In genomic region chr18:42011053-42011452, GRCh38 we compare ENCODE assay signal across 12 cellular contexts. TPM values are rescaled to one million over a fixed set of nuclear protein-coding genes. Genes with fewer than 3 reads are reported as not detected.
DNase-seq lines count a peak whose midpoint lies in the region; ATAC-seq, FAIRE-seq and TF ChIP-seq lines count a peak whose summit lies in the region.
"Had no signal": no experiment of that assay in that cellular context is flagged by ENCODE, and none has a peak within 500 bp of the region (broad histone marks: within the 10 kb centered on the region; RNA-seq: fewer than 3 reads in every experiment).

No MANE protein-coding gene starts in this region.

- TF ChIP-seq CTCF in GM12878 (IDR thresholded peaks at IDR 0.05 in 2 of 3, conservative IDR thresholded peaks at IDR 0.05 in 1 of 3; ENCODE audit: control insufficient read depth in 2 of 3, extremely low read depth in 1 of 3, insufficient read depth in 1 of 3, low read depth in 3 of 3, low read length in 3 of 3) (no peak), ascending aorta (IDR thresholded peaks at IDR 0.05) (no peak)

- no peak for TF ChIP-seq POLR2A in GM12878 (IDR thresholded peaks at IDR 0.05; ENCODE audit: low read depth, low read length)

- WGBS in GM12878 (ENCODE audit: insufficient coverage, insufficient replicate concordance, low lambda C conversion rate, missing lambda C conversion rate), result 52% methylated on average over 4 of the region's 4 CpGs

- intact Hi-C loops in activated naive CD4-positive, alpha-beta T cell treated with anti-CD3 and anti-CD28 coated beads for 36 hours (cut with micrococcal nuclease), result loop anchor here (2.0 kb wide), 1 partner anchor 36 kb away; no protein-coding TSS in a partner anchor
- intact Hi-C loops in GM12878 (cut with micrococcal nuclease; ENCODE audit: unreplicated experiment) (loop anchor here (1.0 kb wide), 1 partner anchor 14 kb away; no protein-coding TSS in a partner anchor), ascending aorta (cut with DNase I) (no loop called here)

- peak overlapping the region; percentile 57 for H3K4me2 ChIP-seq in GM12878 (ENCODE audit: control insufficient read depth, insufficient read depth)

- in situ Hi-C loops in GM12878 (cut with MboI), result no loop called here

- H3K9me3 ChIP-seq in GM12878 (replicated peaks; ENCODE audit: control insufficient read depth, insufficient read depth, low read length) (no peaks in the 10 kb centered on the region), ascending aorta (no peaks in the 10 kb centered on the region)

- no peaks in the 10 kb centered on the region for H4K20me1 ChIP-seq in GM12878 (ENCODE audit: control insufficient read depth, insufficient read depth)

- H3K36me3 ChIP-seq in GM12878 (ENCODE audit: control insufficient read depth in 2 of 2, insufficient read depth in 2 of 2, low read length in 1 of 2) (peaks cover 1 to 15% of the 10 kb centered on the region in 2 experiments; a peak in 2 of 4 replicates), ascending aorta (peaks cover 13 to 41% of the 10 kb centered on the region in 2 donors)

- peak overlapping the region; percentile 69 for H3K27ac ChIP-seq in GM12878 (ENCODE audit: control insufficient read depth, insufficient read depth)
- no peak overlapping the region for H3K27ac ChIP-seq in ascending aorta
- H3K27ac ChIP-seq: WERI-Rb-1 had no signal

- H3K4me1 ChIP-seq in GM12878 (ENCODE audit: control insufficient read depth, insufficient read depth, low read length) (peaks cover 17% of the 10 kb centered on the region), ascending aorta (no peaks in the 10 kb centered on the region)

- H3K27ac Mint-ChIP-seq in activated naive CD4-positive, alpha-beta T cell treated with anti-CD3 and anti-CD28 coated beads for 36 hours, result peak overlapping the region; percentile 41

- no peak overlapping the region for H2AFZ ChIP-seq in GM12878 (ENCODE audit: control insufficient read depth, low read depth, low read length)

- peaks cover 28% of the 10 kb centered on the region for H3K36me3 Mint-ChIP-seq in activated naive CD4-positive, alpha-beta T cell treated with anti-CD3 and anti-CD28 coated beads for 36 hours (ENCODE audit: low read depth)

- H3K79me2 ChIP-seq in GM12878 (ENCODE audit: control insufficient read depth, insufficient read depth, low read length), result no peaks in the 10 kb centered on the region

- FAIRE-seq in GM12878 (lab: Jason Lieb, UNC), result peak; percentile 88

- H3K4me3 ChIP-seq in GM12878 (no peak overlapping the region), ascending aorta (no peak overlapping the region)

- POLR2A ChIA-PET in GM12878 (lab: Charles Lee), result interaction anchor here (0.6 kb wide), 1 partner anchor 73 kb away, joined by 3 read pairs; no protein-coding TSS in a partner anchor

- H3K9ac ChIP-seq in GM12878 (ENCODE audit: control insufficient read depth, insufficient read depth, low read length), result no peak overlapping the region

- no peaks in the 10 kb centered on the region for H3K9me3 Mint-ChIP-seq in activated naive CD4-positive, alpha-beta T cell treated with anti-CD3 and anti-CD28 coated beads for 36 hours

- SMC1A ChIA-PET in GM12878 (lab: Charles Lee; ENCODE audit: uncharacterized antibody, unreplicated experiment), result interaction anchor here (0.7 to 2.2 kb wide), 4 partner anchors 10 to 17 kb away, joined by 3 to 9 read pairs (median 7); no protein-coding TSS in a partner anchor

- peaks cover 15% of the 10 kb centered on the region for H3K4me1 Mint-ChIP-seq in activated naive CD4-positive, alpha-beta T cell treated with anti-CD3 and anti-CD28 coated beads for 36 hours (ENCODE audit: low read depth)

- 0 out of 4 replicates have a peak, but pooled peaks of 1 of the 2 experiments have one; percentile 10 for TF ChIP-seq EP300 in GM12878 (IDR thresholded peaks at IDR 0.05; ENCODE audit: borderline replicate concordance in 1 of 2, control insufficient read depth in 1 of 2, low read depth in 2 of 2, low read length in 2 of 2)

- H3K27me3 ChIP-seq in GM12878 (replicated peaks in 1 of 2; ENCODE audit: control insufficient read depth in 2 of 2, insufficient read depth in 2 of 2, low read length in 1 of 2), result no peaks in the 10 kb centered on the region
- no peaks in the 10 kb centered on the region for H3K27me3 ChIP-seq in ascending aorta

- BruUV-seq in GM12878 (replicated peaks; lab: Mats Ljungman, UMichigan), result no TSS peak

- TF ChIP-seq RAD21 in GM12878 (IDR thresholded peaks at IDR 0.05; ENCODE audit: insufficient read depth, low read depth, low read length), result no peak

- RAD21 ChIA-PET in GM12878 (lab: Charles Lee; ENCODE audit: unreplicated experiment), result no interaction called here

- no peak for DNase-seq in activated naive CD4-positive, alpha-beta T cell treated with anti-CD3 and anti-CD28 coated beads for 36 hours
- DNase-seq in activated naive CD4-positive, alpha-beta T cell treated with anti-CD3 and anti-CD28 coated beads, Interleukin-2, amount 50 U/mL, for 16 hours, result no peak
- DNase-seq in GM12878 (ENCODE audit: low read depth, low spot score) (peak; percentile 50), NCI-H2081 (lab: John Stamatoyannopoulos, UW) (no peak), ascending aorta (ENCODE audit: low spot score in 2 of 2) (no peak), NCI-H345 (lab: John Stamatoyannopoulos, UW) (no peak)
- DNase-seq: ACHN, DMS79 treated with DMSO at 0.1 percent for 48 hours, GOT3, WERI-Rb-1 had no signal

- H3K4me3 Mint-ChIP-seq in activated naive CD4-positive, alpha-beta T cell treated with anti-CD3 and anti-CD28 coated beads for 36 hours, result no peak overlapping the region

- ATAC-seq in GM21528 (IDR thresholded peaks at IDR 0.05; ENCODE audit: low FRiP score, unreplicated experiment), result peak; percentile 100
- ATAC-seq in HG03064 (IDR thresholded peaks at IDR 0.05; ENCODE audit: low read depth, unreplicated experiment), result peak; percentile 99
- ATAC-seq in GM12878, result peak; percentile 99

- H3K27me3 Mint-ChIP-seq in activated naive CD4-positive, alpha-beta T cell treated with anti-CD3 and anti-CD28 coated beads for 36 hours (ENCODE audit: low read depth), result no peaks in the 10 kb centered on the region

- CTCF ChIA-PET in activated naive CD4-positive, alpha-beta T cell treated with anti-CD3 and anti-CD28 coated beads for 36 hours (lab: Charles Lee), result interaction anchor here (1.0 kb wide), 1 partner anchor 43 kb away, joined by 3 read pairs; no protein-coding TSS in a partner anchor
- CTCF ChIA-PET in GM12878 (lab: Yijun Ruan, JAX), result interaction anchor here (0.9 to 2.8 kb wide), 4 partner anchors 11 to 42 kb away, joined by 3 to 22 read pairs (median 4); no protein-coding TSS in a partner anchor

TF ChIP-seq in GM12878, 131 proteins besides CTCF, POLR2A, EP300 and RAD21 (continues in another document):
- TF ChIP-seq JUNB (IDR thresholded peaks at IDR 0.05) (peak; percentile 52), ATF7 (IDR thresholded peaks at IDR 0.05; ENCODE audit: low read depth) (peak; percentile 80), NFIC (IDR thresholded peaks at IDR 0.05; ENCODE audit: low read depth, low read length) (0 out of 2 replicates have a peak, but pooled peaks have one; percentile 23), TCF12 (IDR thresholded peaks at IDR 0.05; ENCODE audit: low read depth, low read length) (no peak), IRF4 (IDR thresholded peaks at IDR 0.05; ENCODE audit: low read depth, low read length) (0 out of 2 replicates have a peak, but pooled peaks have one; percentile 50), CREB1 (IDR thresholded peaks at IDR 0.05; ENCODE audit: low read depth) (peak; percentile 94)

RNA-seq across cellular contexts. Expression of gene PIK3C3, which starts 56.0 kb away (rescaled TPM):
- total RNA-seq in activated naive CD4-positive, alpha-beta T cell treated with anti-CD3 and anti-CD28 coated beads for 36 hours, result 10 to 100 TPM; 35.3 to 35.4 TPM
- 376 and 389 TPM in 2 replicates for total RNA-seq in GM12878 (2013; cell fraction: nucleolus; rRNA removed)
- total RNA-seq in GM12878 (2014; rRNA removed) (14.4 and 24.7 TPM in 2 replicates), GM12878 (2014; rRNA removed; fragmentation: Illumina TruSeq; extraction: Trizol) (30.8 and 37.4 TPM in 2 replicates), GM12878 (2021) (33.8 and 33.9 TPM in 2 replicates), ascending aorta (24.1 TPM)
- 30.6 TPM for polyA plus RNA-seq in GM12878 (2011; ENCODE audit: low read depth)
- polyA plus RNA-seq in GM12878 (2011; rRNA removed) (131 and 208 TPM in 2 replicates), GM12878 (2014; fragmentation: Illumina TruSeq; extraction: Trizol) (26.6 and 34.2 TPM in 2 replicates), GM12878 (2014; fragmentation: Nextera tagmentation; extraction: Ambion mirVana) (10 to 100 TPM; 20.1 to 37.7 TPM), GM12878 (2014; rRNA removed) (22.5 and 24.0 TPM in 2 replicates), GM12878 (2016; fragmentation: Nextera tagmentation; extraction: Ambion mirVana) (10 to 100 TPM; 41.8 to 42.6 TPM)
- polyA plus RNA-seq in GM12878 (2011; cell fraction: cytosol; rRNA removed), result 59.0 and 78.0 TPM in 2 replicates
- 118 and 123 TPM in 2 replicates for polyA plus RNA-seq in GM12878 (2011; cell fraction: nucleus; rRNA removed)
- polyA plus RNA-seq in GM12878 (2012), result 36.9 and 52.3 TPM in 2 replicates
- 164 and 202 TPM in 2 replicates for polyA minus RNA-seq in GM12878 (2011; rRNA and poly(A)+ RNA removed)
- 30.2 and 36.2 TPM in 2 replicates for polyA minus RNA-seq in GM12878 (2011; cell fraction: cytosol; rRNA and poly(A)+ RNA removed)
- polyA minus RNA-seq in GM12878 (2011; cell fraction: nucleus; rRNA and poly(A)+ RNA removed), result 163 and 245 TPM in 2 replicates
